22 cellular contexts compared by ENCODE assay signal in the genomic region with DNA sequence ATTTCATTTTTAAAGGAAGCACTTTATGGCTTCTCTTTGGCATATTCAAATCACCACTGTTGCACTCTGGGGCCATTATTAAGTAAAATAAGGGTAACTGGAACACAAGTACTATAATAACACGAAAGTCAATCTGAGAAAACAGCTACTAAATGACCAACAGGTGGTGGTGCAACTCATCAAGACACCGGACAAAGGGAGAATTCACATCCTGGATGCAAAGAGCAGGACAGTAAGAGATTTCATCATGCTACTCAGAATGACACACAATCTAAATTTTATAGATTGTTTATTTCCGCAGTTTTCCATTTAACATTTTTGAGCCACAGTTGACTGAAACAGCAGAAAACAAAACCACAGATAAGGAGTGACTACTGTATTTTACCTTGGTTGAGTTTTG. TPM values are rescaled to one million over a fixed set of nuclear protein-coding genes. Genes with fewer than 3 reads are reported as not detected.
DNase-seq lines count a peak whose midpoint lies in the region; ATAC-seq, FAIRE-seq and TF ChIP-seq lines count a peak whose summit lies in the region.
"Had no signal": no experiment of that assay in that cellular context is flagged by ENCODE, and none has a peak within 500 bp of the region (broad histone marks: within the 10 kb centered on the region; RNA-seq: fewer than 3 reads in every experiment).

No MANE protein-coding gene starts in this region.

- H3K9ac ChIP-seq in K562 (ENCODE audit: insufficient read depth in 1 of 2, low read depth in 2 of 2, low read length in 2 of 2): no peak overlapping the region

- H3K4me3 ChIP-seq in K562: no peak overlapping the region
- H3K4me3 ChIP-seq: dorsolateral prefrontal cortex, MG63, SJSA1 had no signal

- H3K9me1 ChIP-seq in K562 (ENCODE audit: control insufficient read depth, insufficient read depth, low read length): no peaks in the 10 kb centered on the region

- no peak for TF ChIP-seq EP300 in K562 (IDR thresholded peaks at IDR 0.05; ENCODE audit: low read length)

- no peaks in the 10 kb centered on the region for H3K9me3 ChIP-seq in K562 (replicated peaks; ENCODE audit: control insufficient read depth, insufficient read depth, low read depth, low read length)
- H3K9me3 ChIP-seq: MG63, SJSA1 had no signal

- in situ Hi-C loops in K562 (cut with MboI): no loop called here

- peaks cover 0 to 3% of the 10 kb centered on the region in 2 experiments; a peak in 1 of 5 replicates for H3K4me1 ChIP-seq in K562 (replicated peaks in 1 of 2; ENCODE audit: control insufficient read depth in 2 of 2, insufficient read depth in 2 of 2, low read length in 2 of 2)
- H3K4me1 ChIP-seq: SJSA1 had no signal

- peaks cover 0 to 10% of the 10 kb centered on the region in 2 experiments; a peak in 2 of 5 replicates for H3K27me3 ChIP-seq in K562 (ENCODE audit: control insufficient read depth in 2 of 2, insufficient read depth in 2 of 2, low read length in 2 of 2)
- H3K27me3 ChIP-seq: brain microvascular endothelial cell, SJSA1 had no signal

- intact Hi-C loops in K562 (cut with micrococcal nuclease): no loop called here

- H4K20me1 ChIP-seq in K562 (replicated peaks; ENCODE audit: control insufficient read depth, insufficient read depth, low read length): no peaks in the 10 kb centered on the region

- no peak for TF ChIP-seq POLR2A in K562 (conservative IDR thresholded peaks at IDR 0.05)

- peak; percentile 24 for TF ChIP-seq CTCF in C4-2B (conservative IDR thresholded peaks at IDR 0.05)
- TF ChIP-seq CTCF in GM10266 (IDR thresholded peaks at IDR 0.05; ENCODE audit: control insufficient read depth, insufficient read depth, low read depth, missing control alignments): peak; percentile 13
- TF ChIP-seq CTCF in K562 (IDR thresholded peaks at IDR 0.05 in 2 of 3, conservative IDR thresholded peaks at IDR 0.05 in 1 of 3; ENCODE audit: insufficient read depth in 2 of 3, low read depth in 1 of 3, low read length in 3 of 3): peak in 1 of 3 experiments; percentile 35; a peak in 2 of 6 replicates

- H3K79me2 ChIP-seq in K562 (ENCODE audit: control insufficient read depth, insufficient read depth, low read length): no peaks in the 10 kb centered on the region

- CTCF ChIA-PET in K562 (lab: Yijun Ruan, JAX; ENCODE audit: low intra/inter-chr PET ratio): interaction anchor here (1.1 kb wide), 1 partner anchor 683 kb away, joined by 3 read pairs; no protein-coding TSS in a partner anchor

- BruUV-seq in K562 (replicated peaks; lab: Mats Ljungman, UMichigan): no TSS peak

- FAIRE-seq in K562 (lab: Jason Lieb, UNC): no peak
- FAIRE-seq: GM12891, H54, HTR-8/SVneo had no signal

- DNase-seq in GM10266 (ENCODE audit: extremely low spot score): no peak
- peak; percentile 45 for DNase-seq in NCI-H69 (lab: John Stamatoyannopoulos, UW)
- no peak for DNase-seq in K562 (ENCODE audit: extremely low read depth in 1 of 4, low spot score in 3 of 4)
- DNase-seq in T-helper 1 cell: no peak
- no peak for DNase-seq in NCI-H1694 treated with DMSO at 0.1 percent for 48 hours (lab: John Stamatoyannopoulos, UW)
- no peak for DNase-seq in GM03348 (ENCODE audit: low spot score)
- DNase-seq: activated CD4-positive, alpha-beta T cell treated with anti-CD3 and anti-CD28 coated beads, Interleukin-2, amount 50 U/mL, for 48 hours; activated T-cell treated with anti-CD3 and anti-CD28 coated beads, Interleukin-2, amount 50 U/mL, for 24 hours; brain microvascular endothelial cell; dorsolateral prefrontal cortex; glutamatergic neuron; MG63; NCI-H2081 treated with DMSO at 0.1 percent for 48 hours; stimulated activated CD4-positive, alpha-beta T cell treated with anti-CD3 and anti-CD28 coated beads, Interleukin-12 subunit alpha, Interleukin-12 subunit beta, amount 100 ng/mL, for 4 hours; stimulated activated naive B cell treated with anti-CD40 and anti-IgM and Interleukin-4, amounts not matched to agents 10 μg/mL and 1 μg/mL and 100 μg/mL, for 72 hours had no signal

- H3K4me2 ChIP-seq in K562 (ENCODE audit: insufficient read depth, low read length): no peak overlapping the region

- TF ChIP-seq RAD21 in K562 (CRISPR knock-in tag; conservative IDR thresholded peaks at IDR 0.05 in 1 of 2, IDR thresholded peaks at IDR 0.05 in 1 of 2): peak; percentile 67 to 78

- POLR2A ChIA-PET in K562 (lab: Yijun Ruan, JAX): no interaction called here

- 2% methylated on average over 3 of the region's 3 CpGs for WGBS in K562 (ENCODE audit: insufficient coverage, low coverage, missing lambda C conversion rate)

- H3K36me3 ChIP-seq in K562 (ENCODE audit: control insufficient read depth, insufficient read depth, low read length): no peaks in the 10 kb centered on the region
- H3K36me3 ChIP-seq: brain microvascular endothelial cell, MG63, SJSA1 had no signal

- ATAC-seq in K562: no peak
- ATAC-seq in GM19463 (IDR thresholded peaks at IDR 0.05; ENCODE audit: unreplicated experiment): no peak
- ATAC-seq: stimulated activated naive B cell treated with anti-CD40 and anti-IgM and Interleukin-4, amounts not matched to agents 10 μg/mL and 1 μg/mL and 100 μg/mL, for 72 hours had no signal

- no peak overlapping the region for H2AFZ ChIP-seq in K562 (ENCODE audit: low read depth, low read length)

- no peak overlapping the region for H3K27ac ChIP-seq in C4-2B
- no peak overlapping the region for H3K27ac ChIP-seq in K562 (ENCODE audit: extremely low read depth, low read depth, low read length)
- H3K27ac ChIP-seq: brain microvascular endothelial cell, dorsolateral prefrontal cortex, SJSA1 had no signal

TF ChIP-seq in K562, 482 proteins besides CTCF, POLR2A, EP300 and RAD21 (continues in another document):
- TF ChIP-seq CEBPG (CRISPR knock-in tag; IDR thresholded peaks at IDR 0.05): no peak
- TF ChIP-seq CEBPG (tag; conservative IDR thresholded peaks at IDR 0.05 in 1 of 2, IDR thresholded peaks at IDR 0.05 in 1 of 2): peak; percentile 72 to 95
- no peak for TF ChIP-seq SMAD4 (CRISPR knock-in tag; conservative IDR thresholded peaks at IDR 0.05)
- no peak for TF ChIP-seq KLF13 (tag; IDR thresholded peaks at IDR 0.05; ENCODE audit: borderline replicate concordance, low read depth)
- 0 out of 2 replicates have a peak, but pooled peaks have one; percentile 16 for TF ChIP-seq CTBP1 (IDR thresholded peaks at IDR 0.05; ENCODE audit: borderline replicate concordance)
- TF ChIP-seq ZNF253 (CRISPR knock-in tag; conservative IDR thresholded peaks at IDR 0.05): no peak
- TF ChIP-seq TEAD4 (IDR thresholded peaks at IDR 0.05; ENCODE audit: low read length): no peak
- no peak for TF ChIP-seq TEAD4 (CRISPR knock-in tag; IDR thresholded peaks at IDR 0.05; ENCODE audit: borderline replicate concordance)
- no peak for TF ChIP-seq ZC3H8 (IDR thresholded peaks at IDR 0.05)
- peak; percentile 68 for TF ChIP-seq ATF3 (IDR thresholded peaks at IDR 0.05)
- no peak for TF ChIP-seq ATF3 (CRISPR knock-in tag; conservative IDR thresholded peaks at IDR 0.05)
- TF ChIP-seq ZNF780A (CRISPR knock-in tag; IDR thresholded peaks at IDR 0.05): no peak
- TF ChIP-seq, protein P1, sequence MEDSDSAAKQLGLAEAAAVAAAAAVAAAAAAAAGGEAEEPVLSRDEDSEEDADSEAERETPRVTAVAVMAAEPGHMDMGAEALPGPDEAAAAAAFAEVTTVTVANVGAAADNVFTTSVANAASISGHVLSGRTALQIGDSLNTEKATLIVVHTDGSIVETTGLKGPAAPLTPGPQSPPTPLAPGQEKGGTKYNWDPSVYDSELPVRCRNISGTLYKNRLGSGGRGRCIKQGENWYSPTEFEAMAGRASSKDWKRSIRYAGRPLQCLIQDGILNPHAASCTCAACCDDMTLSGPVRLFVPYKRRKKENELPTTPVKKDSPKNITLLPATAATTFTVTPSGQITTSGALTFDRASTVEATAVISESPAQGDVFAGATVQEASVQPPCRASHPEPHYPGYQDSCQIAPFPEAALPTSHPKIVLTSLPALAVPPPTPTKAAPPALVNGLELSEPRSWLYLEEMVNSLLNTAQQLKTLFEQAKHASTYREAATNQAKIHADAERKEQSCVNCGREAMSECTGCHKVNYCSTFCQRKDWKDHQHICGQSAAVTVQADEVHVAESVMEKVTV (CRISPR knock-in tag; IDR thresholded peaks at IDR 0.05): peak; percentile 69
- TF ChIP-seq ZNF583 (CRISPR knock-in tag; IDR thresholded peaks at IDR 0.05): no peak

RNA-seq across cellular contexts. Expression of gene LY86, which starts 27.6 kb away (rescaled TPM):
- not detected in 2 replicates for total RNA-seq in K562 (2011; cell fraction: chromatin; rRNA removed; ENCODE audit: low replicate concordance)
- not detected in 2 replicates for total RNA-seq in K562 (2011; cell fraction: nucleolus; rRNA removed)
- not detected in 2 replicates for total RNA-seq in K562 (2011; cell fraction: nucleoplasm; rRNA removed)
- total RNA-seq in K562 (2014; rRNA removed) (not detected in 2 replicates), K562 (2014; rRNA removed; fragmentation: Illumina TruSeq; extraction: Trizol) (not detected in 2 replicates), K562 (2015; rRNA removed; fragmentation: Illumina TruSeq; extraction: Trizol) (not detected in 2 replicates), K562 (2021) (not detected in 2 replicates)
- polyA plus RNA-seq in K562 (2011; rRNA removed) (not detected in 2 replicates), K562 (2014; fragmentation: Illumina TruSeq; extraction: Trizol) (not detected in 2 replicates), K562 (2014; fragmentation: Nextera tagmentation; extraction: Ambion mirVana) (under 1 TPM; 0.08 to 0.20 TPM), K562 (2014; rRNA removed) (not detected in 2 replicates)
- not detected in 2 replicates for polyA plus RNA-seq in K562 (2011; cell fraction: cytosol; rRNA removed)
- not detected in 2 replicates for polyA plus RNA-seq in K562 (2011; cell fraction: nucleus; rRNA removed)
- not detected in 2 replicates for polyA plus RNA-seq in K562 (2012)
- not detected in 2 replicates for polyA minus RNA-seq in K562 (2011; rRNA and poly(A)+ RNA removed)
- polyA minus RNA-seq in K562 (2011; cell fraction: cytosol; rRNA and poly(A)+ RNA removed): not detected in 2 replicates
- polyA minus RNA-seq in K562 (2011; cell fraction: nucleus; rRNA and poly(A)+ RNA removed): not detected in 2 replicates
- total RNA-seq: neural crest cell, SJSA1 had no signal
